ENCODE assay signal across 9 cellular contexts in the genomic region with DNA sequence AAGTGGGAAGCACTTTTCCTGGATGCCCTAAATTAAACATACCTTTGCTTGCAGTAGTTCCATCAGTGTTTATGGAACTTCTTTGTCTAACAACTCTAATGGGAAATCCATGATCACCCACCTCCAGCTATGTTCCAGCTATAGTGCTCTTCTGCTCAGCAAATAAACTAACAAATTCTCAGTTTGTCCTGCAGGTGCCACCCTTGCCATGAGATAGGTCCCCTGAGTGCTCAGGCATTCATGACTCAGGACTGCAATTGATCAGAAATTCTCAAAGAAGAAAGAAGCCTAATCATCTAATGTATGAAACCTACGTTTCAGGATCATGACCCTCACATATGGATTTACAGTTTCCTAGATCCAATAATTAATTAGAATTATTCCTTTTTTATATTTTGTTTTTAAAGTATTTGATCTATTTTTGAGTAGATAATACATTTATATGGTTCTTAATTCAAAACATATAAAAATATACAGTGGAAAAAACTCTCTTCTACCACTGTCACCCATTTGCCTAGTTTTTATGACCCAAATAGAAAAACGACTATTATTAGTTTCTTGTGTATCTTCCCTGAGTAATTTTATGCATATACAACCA. TPM values are rescaled to one million over a fixed set of nuclear protein-coding genes. Genes with fewer than 3 reads are reported as not detected.
A peak's percentile ranks its signal among the peaks of the same experiment; 100 is the strongest.
DNase-seq lines count a peak whose midpoint lies in the region; ATAC-seq and TF ChIP-seq lines count a peak whose summit lies in the region.
"Had no signal": no experiment of that assay in that cellular context is flagged by ENCODE, and none has a peak within 500 bp of the region (broad histone marks: within the 10 kb centered on the region; RNA-seq: fewer than 3 reads in every experiment).

No MANE protein-coding gene starts in this region.

- no peaks in the 10 kb centered on the region for H3K9me3 ChIP-seq in OCI-LY3 (ENCODE audit: insufficient read depth, low read length)
- no peaks in the 10 kb centered on the region for H3K9me3 ChIP-seq in esophagus muscularis mucosa
- H3K9me3 ChIP-seq: gastrocnemius medialis had no signal

- no peak overlapping the region for H3K27ac Mint-ChIP-seq in nephron progenitor cell

- no peaks in the 10 kb centered on the region for H4K20me1 ChIP-seq in OCI-LY3 (ENCODE audit: insufficient read depth, low read length)

- ATAC-seq in GM18511 (IDR thresholded peaks at IDR 0.05; ENCODE audit: unreplicated experiment) (peak; percentile 71), GM21723 (IDR thresholded peaks at IDR 0.05; ENCODE audit: unreplicated experiment) (no peak)

- no peaks in the 10 kb centered on the region for H3K79me2 ChIP-seq in OCI-LY3 (ENCODE audit: low read length)

- H3K27ac ChIP-seq in OCI-LY3 (ENCODE audit: low read length): no peak overlapping the region
- no peak overlapping the region for H3K27ac ChIP-seq in esophagus muscularis mucosa (replicated peaks in 1 of 4)
- H3K27ac ChIP-seq: gastrocnemius medialis had no signal

- no peak overlapping the region for H3K4me3 Mint-ChIP-seq in nephron progenitor cell

- H3K36me3 ChIP-seq in OCI-LY3 (replicated peaks; ENCODE audit: low read depth, low read length) (no peaks in the 10 kb centered on the region), esophagus muscularis mucosa (no peaks in the 10 kb centered on the region)
- H3K36me3 ChIP-seq: gastrocnemius medialis had no signal

- H3K9ac ChIP-seq in OCI-LY3 (ENCODE audit: low read length): no peak overlapping the region

- H3K4me2 ChIP-seq in OCI-LY3 (ENCODE audit: low read length): no peak overlapping the region

- no peak overlapping the region for H3K4me3 ChIP-seq in AG10803 (ENCODE audit: low read length)
- H3K4me3 ChIP-seq in OCI-LY3 (ENCODE audit: low read length): no peak overlapping the region
- no peak overlapping the region for H3K4me3 ChIP-seq in esophagus muscularis mucosa
- H3K4me3 ChIP-seq: gastrocnemius medialis had no signal

- no peak for TF ChIP-seq EP300 in esophagus muscularis mucosa (IDR thresholded peaks at IDR 0.05)

- TF ChIP-seq CTCF in AG10803 (conservative IDR thresholded peaks at IDR 0.05; ENCODE audit: low read length) (peak; percentile 63), OCI-LY3 (IDR thresholded peaks at IDR 0.05; ENCODE audit: low read depth, low read length) (peak; percentile 60), esophagus muscularis mucosa (IDR thresholded peaks at IDR 0.05) (peak; percentile 39 to 41 (median 39)), nephron progenitor cell (IDR thresholded peaks at IDR 0.05) (peak; percentile 65)

- intact Hi-C loops in esophagus muscularis mucosa (cut with DNase I): loop anchor here (2.0 kb wide), 1 partner anchor 147 kb away; no protein-coding TSS in a partner anchor

- WGBS in esophagus muscularis mucosa: 28% methylated on average over 2 of the region's 2 CpGs

- H3K27me3 ChIP-seq in OCI-LY3 (ENCODE audit: low read depth, low read length) (peaks cover 22% of the 10 kb centered on the region; the same call in 1 of the 2 replicates), esophagus muscularis mucosa (peaks cover 0 to 13% (median 0%) of the 10 kb centered on the region in 4 donors)
- H3K27me3 ChIP-seq: gastrocnemius medialis had no signal

- TF ChIP-seq POLR2A in esophagus muscularis mucosa (IDR thresholded peaks at IDR 0.05; ENCODE audit: low read depth): no peak

- peak; percentile 62 for DNase-seq in AG10803 (ENCODE audit: low read depth)
- peak; percentile 46 for DNase-seq in HuH-7 (ENCODE audit: low spot score)
- no peak for DNase-seq in esophagus muscularis mucosa (ENCODE audit: extremely low spot score)
- peak; percentile 44 for DNase-seq in nephron progenitor cell
- DNase-seq in OCI-M2 (lab: John Stamatoyannopoulos, UW; ENCODE audit: unreplicated experiment): no peak
- DNase-seq: gastrocnemius medialis had no signal

- H3K9me3 Mint-ChIP-seq in nephron progenitor cell: no peaks in the 10 kb centered on the region

- H3K4me1 Mint-ChIP-seq in nephron progenitor cell: peaks cover 13% of the 10 kb centered on the region

- H3K4me1 ChIP-seq in OCI-LY3 (ENCODE audit: low read length): no peaks in the 10 kb centered on the region
- H3K4me1 ChIP-seq in esophagus muscularis mucosa: no peaks in the 10 kb centered on the region
- H3K4me1 ChIP-seq: gastrocnemius medialis had no signal

- peaks cover 4% of the 10 kb centered on the region for H3K27me3 Mint-ChIP-seq in nephron progenitor cell (ENCODE audit: low read depth, poor library complexity)

- H3K36me3 Mint-ChIP-seq in nephron progenitor cell (ENCODE audit: low read depth): no peaks in the 10 kb centered on the region

- no peak overlapping the region for H2AFZ ChIP-seq in OCI-LY3 (ENCODE audit: low read depth, low read length)

RNA-seq across cellular contexts. Expression of a gene that starts 48.7 kb away (rescaled TPM):
- total RNA-seq in esophagus muscularis mucosa: 10 to 100 TPM in 3 of 4 donors, 1 to 10 TPM in 1; 8.7 to 16.4 (median 12.3) TPM

Comparison
In these comparisons a context has a peak if more than half of its experiments do, and no peak if none do; other contexts are left out.
1. DNase-seq: peak in AG10803 (single experiment), HuH-7 (single experiment) and nephron progenitor cell (single experiment); none in esophagus muscularis mucosa (single experiment) and OCI-M2 (single experiment).
2. Peak in every context shown above with its lines, with median percentiles within 50 percentile points of each other: CTCF ChIP-seq.